ENCODE assay signal across 10 cellular contexts in the genomic region with DNA sequence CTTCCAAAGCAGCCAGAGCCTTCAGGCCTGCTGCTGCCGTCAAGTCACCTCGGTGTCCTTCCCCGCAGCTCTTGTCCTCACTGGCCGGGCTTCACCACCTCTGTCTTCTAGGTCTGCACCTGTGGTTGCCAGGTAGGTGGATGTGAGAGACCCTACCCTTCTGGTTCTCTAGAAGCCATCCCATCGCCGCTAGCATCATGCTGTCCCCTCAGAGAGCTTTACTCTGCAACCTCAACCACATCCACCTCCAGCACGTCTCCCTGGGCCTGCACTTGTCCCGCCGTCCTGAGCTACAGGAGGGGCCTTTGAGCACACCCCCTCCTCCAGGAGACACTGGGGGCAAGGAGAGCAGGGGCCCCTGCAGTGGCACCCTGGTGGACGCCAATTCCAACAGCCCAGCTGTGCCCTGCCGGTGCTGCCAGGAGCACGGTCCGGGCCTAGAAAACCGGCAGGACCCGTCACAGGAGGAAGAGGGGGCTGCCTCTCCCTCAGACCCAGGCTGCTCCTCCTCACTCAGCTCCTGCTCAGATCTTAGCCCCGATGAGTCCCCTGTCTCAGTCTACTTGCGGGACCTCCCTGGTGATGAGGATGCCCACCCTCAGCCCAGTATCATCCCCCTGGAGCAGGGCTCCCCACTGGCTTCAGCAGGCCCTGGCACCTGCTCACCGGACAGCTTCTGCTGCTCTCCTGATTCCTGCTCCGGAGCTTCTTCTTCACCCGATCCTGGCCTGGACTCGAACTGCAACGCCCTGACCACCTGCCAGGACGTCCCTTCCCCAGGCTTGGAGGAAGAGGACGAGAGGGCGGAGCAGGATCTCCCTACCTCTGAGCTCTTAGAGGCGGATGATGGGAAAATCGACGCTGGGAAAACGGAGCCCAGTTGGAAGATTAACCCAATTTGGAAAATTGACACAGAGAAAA. TPM values are rescaled to one million over a fixed set of nuclear protein-coding genes. Genes with fewer than 3 reads are reported as not detected.
DNase-seq lines count a peak whose midpoint lies in the region; ATAC-seq and FAIRE-seq lines count a peak whose summit lies in the region.
"Had no signal": no experiment of that assay in that cellular context is flagged by ENCODE, and none has a peak within 500 bp of the region (broad histone marks: within the 10 kb centered on the region; RNA-seq: fewer than 3 reads in every experiment).

No MANE protein-coding gene starts in this region.

- no peak overlapping the region for H3K27ac ChIP-seq in iPS-18a (ENCODE audit: low read length)

- no peaks in the 10 kb centered on the region for H3K9me3 ChIP-seq in iPS-18a (ENCODE audit: control insufficient read depth, low read depth, low read length)

- H3K4me3 Mint-ChIP-seq in activated T-helper 17 cell treated with anti-CD3 and anti-CD28 coated beads, Interleukin-2, amount 50 U/mL, for 72 hours = peak overlapping the region; percentile 75
- peak overlapping the region; percentile 73 to 90 for H3K4me3 Mint-ChIP-seq in stimulated activated naive CD8-positive, alpha-beta T cell treated with anti-CD3 and anti-CD28 coated beads, Interleukin-15, amount 100 ng/mL, for 72 hours

- DNase-seq in DMS53 (lab: John Stamatoyannopoulos, UW) (peak; percentile 67), DMS53 treated with DMSO at 0.1 percent for 48 hours (lab: John Stamatoyannopoulos, UW; ENCODE audit: unreplicated experiment) (no peak), NCI-H2081 (lab: John Stamatoyannopoulos, UW) (no peak), urothelium cell line (ENCODE audit: low spot score) (no peak), NCI-H128 (lab: John Stamatoyannopoulos, UW; ENCODE audit: unreplicated experiment) (no peak)
- DNase-seq in stimulated activated naive CD8-positive, alpha-beta T cell treated with anti-CD3 and anti-CD28 coated beads, Interleukin-15, amount 100 ng/mL, for 72 hours = peak; percentile 23
- DNase-seq: NCI-H2171 had no signal

- H3K9me3 Mint-ChIP-seq in activated T-helper 17 cell treated with anti-CD3 and anti-CD28 coated beads, Interleukin-2, amount 50 U/mL, for 72 hours = no peaks in the 10 kb centered on the region
- H3K9me3 Mint-ChIP-seq in stimulated activated naive CD8-positive, alpha-beta T cell treated with anti-CD3 and anti-CD28 coated beads, Interleukin-15, amount 100 ng/mL, for 72 hours = no peaks in the 10 kb centered on the region

- no peak for FAIRE-seq in urothelium cell line (lab: Jason Lieb, UNC)
- FAIRE-seq: A204.1 had no signal

- H3K4me1 Mint-ChIP-seq in activated T-helper 17 cell treated with anti-CD3 and anti-CD28 coated beads, Interleukin-2, amount 50 U/mL, for 72 hours = peaks cover 19% of the 10 kb centered on the region
- peaks cover 63% of the 10 kb centered on the region for H3K4me1 Mint-ChIP-seq in stimulated activated naive CD8-positive, alpha-beta T cell treated with anti-CD3 and anti-CD28 coated beads, Interleukin-15, amount 100 ng/mL, for 72 hours

- no peaks in the 10 kb centered on the region for H3K27me3 Mint-ChIP-seq in activated T-helper 17 cell treated with anti-CD3 and anti-CD28 coated beads, Interleukin-2, amount 50 U/mL, for 72 hours
- no peaks in the 10 kb centered on the region for H3K27me3 Mint-ChIP-seq in stimulated activated naive CD8-positive, alpha-beta T cell treated with anti-CD3 and anti-CD28 coated beads, Interleukin-15, amount 100 ng/mL, for 72 hours

- peaks cover 16% of the 10 kb centered on the region for H3K27me3 ChIP-seq in iPS-18a (ENCODE audit: control insufficient read depth, insufficient read depth, low read length)

- peak overlapping the region; percentile 48 for H3K27ac Mint-ChIP-seq in activated T-helper 17 cell treated with anti-CD3 and anti-CD28 coated beads, Interleukin-2, amount 50 U/mL, for 72 hours
- H3K27ac Mint-ChIP-seq in stimulated activated naive CD8-positive, alpha-beta T cell treated with anti-CD3 and anti-CD28 coated beads, Interleukin-15, amount 100 ng/mL, for 72 hours = peak overlapping the region in 1 of 2 donors; percentile 23

- H3K4me1 ChIP-seq in iPS-18a (ENCODE audit: control insufficient read depth, low read depth, low read length) = peaks cover 21% of the 10 kb centered on the region

- peak overlapping the region; percentile 97 for H3K4me3 ChIP-seq in iPS-18a (ENCODE audit: low read length)

- peaks cover 43% of the 10 kb centered on the region for H3K36me3 Mint-ChIP-seq in activated T-helper 17 cell treated with anti-CD3 and anti-CD28 coated beads, Interleukin-2, amount 50 U/mL, for 72 hours (ENCODE audit: low read depth)

- no peak for ATAC-seq in activated T-helper 17 cell treated with anti-CD3 and anti-CD28 coated beads, Interleukin-2, amount 50 U/mL, for 72 hours (replicated peaks)
- ATAC-seq in stimulated activated naive CD8-positive, alpha-beta T cell treated with anti-CD3 and anti-CD28 coated beads, Interleukin-15, amount 100 ng/mL, for 72 hours = no peak

- H3K36me3 ChIP-seq in iPS-18a (ENCODE audit: control insufficient read depth, low read depth, low read length) = peaks cover 24% of the 10 kb centered on the region

- H3K9ac ChIP-seq in iPS-18a (ENCODE audit: low read length) = no peak overlapping the region

RNA-seq across cellular contexts. Expression of gene RUSC1, which starts 1.1 kb away (rescaled TPM):
- 10 to 100 TPM; 22.3 to 30.0 TPM for total RNA-seq in activated T-helper 17 cell treated with anti-CD3 and anti-CD28 coated beads, Interleukin-2, amount 50 U/mL, for 72 hours

RNA-seq across cellular contexts. Expression of gene FDPS, which starts 13.2 kb away (rescaled TPM):
- total RNA-seq in activated T-helper 17 cell treated with anti-CD3 and anti-CD28 coated beads, Interleukin-2, amount 50 U/mL, for 72 hours = 100 to 1,000 TPM; 319 to 371 TPM

RNA-seq across cellular contexts. Expression of gene PKLR, which starts 20.6 kb away (rescaled TPM):
- total RNA-seq in activated T-helper 17 cell treated with anti-CD3 and anti-CD28 coated beads, Interleukin-2, amount 50 U/mL, for 72 hours = not detected

RNA-seq across cellular contexts. Expression of gene HCN3, which starts 44.6 kb away (rescaled TPM):
- total RNA-seq in activated T-helper 17 cell treated with anti-CD3 and anti-CD28 coated beads, Interleukin-2, amount 50 U/mL, for 72 hours = 1 to 10 TPM; 4.1 to 6.0 TPM

RNA-seq across cellular contexts. Expression of gene CLK2, which starts 48.5 kb away (rescaled TPM):
- 100 to 1,000 TPM in 1 of 2 donors, 10 to 100 TPM in 1; 87.7 to 131 TPM for total RNA-seq in activated T-helper 17 cell treated with anti-CD3 and anti-CD28 coated beads, Interleukin-2, amount 50 U/mL, for 72 hours

Comparison
In these comparisons a context has a peak if more than half of its experiments do, and no peak if none do; other contexts are left out.
1. DNase-seq: peak in DMS53 (single experiment) and stimulated activated naive CD8-positive, alpha-beta T cell treated with anti-CD3 and anti-CD28 coated beads, Interleukin-15, amount 100 ng/mL, for 72 hours (2 of 2); none in DMS53 treated with DMSO at 0.1 percent for 48 hours (single experiment), NCI-H2081 (0 of 2), urothelium cell line (single experiment) and NCI-H128 (single experiment).